In the genomic region with DNA sequence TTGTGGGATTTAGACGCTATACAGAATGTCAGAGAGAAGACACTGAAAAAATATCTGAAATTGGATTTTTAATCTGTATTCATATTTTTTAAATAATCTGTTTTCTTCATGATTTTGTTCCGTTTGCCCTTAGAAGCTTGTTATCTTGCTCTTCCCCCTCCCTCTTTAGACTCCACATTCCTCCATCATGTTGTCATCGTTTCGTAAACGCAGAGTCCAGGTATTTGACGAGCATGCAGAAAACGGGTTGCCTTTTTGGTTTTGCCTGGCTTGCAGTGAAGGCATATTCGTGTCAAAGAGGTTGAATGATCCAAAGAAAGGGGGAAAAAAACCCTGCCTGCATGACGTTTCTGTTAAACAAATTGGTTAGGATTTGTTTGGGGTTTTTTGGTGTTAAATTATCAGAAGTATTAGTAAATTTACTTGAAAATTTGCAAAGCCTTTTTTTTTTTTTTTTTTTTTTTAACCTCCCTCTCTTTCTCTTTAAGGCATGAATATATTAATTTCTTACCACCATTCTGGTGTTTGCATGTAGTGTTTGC, we compare ENCODE assay signal across 8 cellular contexts. TPM values are rescaled to one million over a fixed set of nuclear protein-coding genes. Genes with fewer than 3 reads are reported as not detected.
DNase-seq lines count a peak whose midpoint lies in the region; ATAC-seq, FAIRE-seq and TF ChIP-seq lines count a peak whose summit lies in the region.

No MANE protein-coding gene starts in this region.

- peak; percentile 30 for DNase-seq in Calu3
- DNase-seq in NCI-H460 (ENCODE audit: extremely low read depth, low read depth): peak; percentile 49
- no peak for DNase-seq in H1 (ENCODE audit: low read depth in 1 of 2, low spot score in 2 of 2)
- no peak for DNase-seq in naive thymus-derived CD4-positive, alpha-beta T cell
- no peak for DNase-seq in NOMO-1 (lab: John Stamatoyannopoulos, UW; ENCODE audit: unreplicated experiment in 2 of 2)
- DNase-seq in T-helper 2 cell treated with Interferon-gamma antibody and Interleukin-4, amounts not matched to agents 5 μg/mL and 100 μg/mL, for 36 hours (ENCODE audit: low spot score): no peak
- no peak for DNase-seq in NCI-H69 (lab: John Stamatoyannopoulos, UW)

- no peak overlapping the region for H2BK15ac ChIP-seq in H1 (ENCODE audit: low read length)

- CTCF ChIA-PET in Calu3 (lab: Charles Lee) (interaction anchor here (0.6 kb wide), 2 partner anchors 39 to 90 kb away, joined by 3 to 4 read pairs; no protein-coding TSS in a partner anchor), H1 (lab: Charles Lee; ENCODE audit: partially characterized antibody) (interaction anchor here (0.6 to 1.2 kb wide), 3 partner anchors 44 to 232 kb away, joined by 3 read pairs; a partner anchor contains a TSS)
- CTCF ChIA-PET in naive thymus-derived CD4-positive, alpha-beta T cell (lab: Charles Lee): no interaction called here

- H3K27me3 Mint-ChIP-seq in Calu3 (ENCODE audit: unreplicated experiment): no peaks in the 10 kb centered on the region
- no peaks in the 10 kb centered on the region for H3K27me3 Mint-ChIP-seq in naive thymus-derived CD4-positive, alpha-beta T cell
- H3K27me3 Mint-ChIP-seq in T-helper 2 cell treated with Interferon-gamma antibody and Interleukin-4, amounts not matched to agents 5 μg/mL and 100 μg/mL, for 36 hours (ENCODE audit: low read depth): no peaks in the 10 kb centered on the region

- H3K4ac ChIP-seq in H1 (replicated peaks; ENCODE audit: insufficient read length, low read depth, low read length): no peak overlapping the region

- no peak for TF ChIP-seq EP300 in H1 (IDR thresholded peaks at IDR 0.05; ENCODE audit: borderline replicate concordance in 1 of 2, low read depth in 2 of 2, low read length in 2 of 2)

- peaks cover 0 to 59% of the 10 kb centered on the region in 2 experiments; a peak in 3 of 4 replicates for H3K79me2 ChIP-seq in H1 (ENCODE audit: control insufficient read depth in 1 of 2, insufficient read depth in 2 of 2, low read length in 2 of 2)

- intact Hi-C loops in Calu3 (cut with micrococcal nuclease; ENCODE audit: unreplicated experiment): loop anchor here (10.0 kb wide), 1 partner anchor 250 kb away; no protein-coding TSS in a partner anchor
- intact Hi-C loops in naive thymus-derived CD4-positive, alpha-beta T cell (cut with micrococcal nuclease): no loop called here

- TF ChIP-seq CTCF in Calu3 (IDR thresholded peaks at IDR 0.05; ENCODE audit: unreplicated experiment) (no peak), H1 (IDR thresholded peaks at IDR 0.05; ENCODE audit: control extremely low read depth in 1 of 3, insufficient read depth in 1 of 3, low read depth in 1 of 3, low read length in 3 of 3) (no peak)

- H3K27ac ChIP-seq in H1 (ENCODE audit: low read depth, low read length): no peak overlapping the region
- H3K27ac ChIP-seq in naive thymus-derived CD4-positive, alpha-beta T cell (ENCODE audit: low read depth, low read length): peak overlapping the region; percentile 94

- POLR2A ChIA-PET in H1 (lab: Charles Lee; ENCODE audit: partially characterized antibody): interaction anchor here (0.5 to 7.2 kb wide), 11 partner anchors 9 to 445 kb away, joined by 3 to 59 read pairs (median 5); a partner anchor contains a TSS
- POLR2A ChIA-PET in naive thymus-derived CD4-positive, alpha-beta T cell (lab: Charles Lee): interaction anchor here (0.6 to 4.1 kb wide), 7 partner anchors 8 to 473 kb away, joined by 3 to 35 read pairs (median 3); a partner anchor contains a TSS

- H4K5ac ChIP-seq in H1 (ENCODE audit: insufficient read length, low read depth, low read length): no peak overlapping the region

- peaks cover 4% of the 10 kb centered on the region for H3K36me3 Mint-ChIP-seq in Calu3 (ENCODE audit: insufficient read depth, unreplicated experiment)
- no peaks in the 10 kb centered on the region for H3K36me3 Mint-ChIP-seq in naive thymus-derived CD4-positive, alpha-beta T cell
- peaks cover 7% of the 10 kb centered on the region for H3K36me3 Mint-ChIP-seq in T-helper 2 cell treated with Interferon-gamma antibody and Interleukin-4, amounts not matched to agents 5 μg/mL and 100 μg/mL, for 36 hours (ENCODE audit: low read depth)

- no peak overlapping the region for H2BK5ac ChIP-seq in H1 (ENCODE audit: low read depth, low read length)

- H4K8ac ChIP-seq in H1 (ENCODE audit: extremely low read depth, insufficient read depth, low read length): no peak overlapping the region

- peak overlapping the region in 1 of 4 experiments; percentile 93; a peak in 2 of 8 replicates for H3K4me3 ChIP-seq in H1 (ENCODE audit: extremely low read depth in 1 of 4, insufficient read depth in 2 of 4, low read depth in 3 of 4, low read length in 4 of 4)
- no peak overlapping the region for H3K4me3 ChIP-seq in naive thymus-derived CD4-positive, alpha-beta T cell (ENCODE audit: low read length)

- no peak overlapping the region for H3K27ac Mint-ChIP-seq in Calu3 (ENCODE audit: unreplicated experiment)
- H3K27ac Mint-ChIP-seq in naive thymus-derived CD4-positive, alpha-beta T cell: no peak overlapping the region
- H3K27ac Mint-ChIP-seq in T-helper 2 cell treated with Interferon-gamma antibody and Interleukin-4, amounts not matched to agents 5 μg/mL and 100 μg/mL, for 36 hours: no peak overlapping the region

- H3K4me1 Mint-ChIP-seq in Calu3 (ENCODE audit: low read depth, unreplicated experiment): peaks cover 25% of the 10 kb centered on the region
- peaks cover 30 to 46% (median 34%) of the 10 kb centered on the region in 7 donors for H3K4me1 Mint-ChIP-seq in naive thymus-derived CD4-positive, alpha-beta T cell
- peaks cover 47% of the 10 kb centered on the region for H3K4me1 Mint-ChIP-seq in T-helper 2 cell treated with Interferon-gamma antibody and Interleukin-4, amounts not matched to agents 5 μg/mL and 100 μg/mL, for 36 hours (ENCODE audit: low read depth)

- peaks cover 0 to under 1% (median 0%) of the 10 kb centered on the region in 4 experiments; a peak in 2 of 7 replicates for H3K27me3 ChIP-seq in H1 (replicated peaks in 1 of 4; ENCODE audit: control insufficient read depth in 3 of 4, extremely low read depth in 1 of 4, insufficient read depth in 3 of 4, low read length in 3 of 4)
- no peaks in the 10 kb centered on the region for H3K27me3 ChIP-seq in naive thymus-derived CD4-positive, alpha-beta T cell (ENCODE audit: control insufficient read depth in 2 of 2, insufficient read depth in 2 of 2, low read length in 2 of 2)

- H3K56ac ChIP-seq in H1 (replicated peaks; ENCODE audit: insufficient read length, low read depth, low read length): no peak overlapping the region

- H2BK120ac ChIP-seq in H1 (replicated peaks; ENCODE audit: low read depth, low read length): no peak overlapping the region

- no peak for TF ChIP-seq RAD21 in H1 (IDR thresholded peaks at IDR 0.05 in 1 of 2, conservative IDR thresholded peaks at IDR 0.05 in 1 of 2; ENCODE audit: low read depth in 2 of 2, low read length in 2 of 2)

- TF ChIP-seq POLR2A in H1 (IDR thresholded peaks at IDR 0.05; ENCODE audit: control extremely low read depth in 1 of 2, low read depth in 2 of 2, low read length in 2 of 2): no peak

- H3K4me3 Mint-ChIP-seq in Calu3 (ENCODE audit: low read depth, unreplicated experiment): no peak overlapping the region
- H3K4me3 Mint-ChIP-seq in naive thymus-derived CD4-positive, alpha-beta T cell: no peak overlapping the region
- no peak overlapping the region for H3K4me3 Mint-ChIP-seq in T-helper 2 cell treated with Interferon-gamma antibody and Interleukin-4, amounts not matched to agents 5 μg/mL and 100 μg/mL, for 36 hours

- H3K14ac ChIP-seq in H1 (ENCODE audit: insufficient read length): no peak overlapping the region

- no peak overlapping the region for H3K23ac ChIP-seq in H1 (ENCODE audit: insufficient read length)

- no peak overlapping the region for H4K91ac ChIP-seq in H1 (replicated peaks; ENCODE audit: insufficient read length, low read length)

- H3K4me1 ChIP-seq in H1 (replicated peaks in 1 of 4; ENCODE audit: control insufficient read depth in 3 of 4, insufficient read depth in 4 of 4, low read length in 3 of 4): peaks cover 10 to 19% (median 16%) of the 10 kb centered on the region in 4 experiments
- H3K4me1 ChIP-seq in naive thymus-derived CD4-positive, alpha-beta T cell (ENCODE audit: control insufficient read depth in 2 of 2, insufficient read depth in 2 of 2, low read length in 2 of 2): peaks cover 55 to 56% of the 10 kb centered on the region in 2 donors

- H3K36me3 ChIP-seq in H1 (ENCODE audit: control insufficient read depth in 2 of 4, insufficient read depth in 4 of 4, low read length in 3 of 4): no peaks in the 10 kb centered on the region
- no peaks in the 10 kb centered on the region for H3K36me3 ChIP-seq in naive thymus-derived CD4-positive, alpha-beta T cell (ENCODE audit: control insufficient read depth in 2 of 3, insufficient read depth in 3 of 3, low read length in 3 of 3)

- H2AFZ ChIP-seq in H1 (ENCODE audit: low read length): no peak overlapping the region

- no peak overlapping the region for H2BK20ac ChIP-seq in H1 (ENCODE audit: low read length)

- no peak overlapping the region for H3K18ac ChIP-seq in H1 (ENCODE audit: extremely low read depth, low read length)

- no peaks in the 10 kb centered on the region for H3K9me3 ChIP-seq in H1 (ENCODE audit: insufficient read depth in 2 of 2, low read depth in 1 of 2, low read length in 1 of 2)
- H3K9me3 ChIP-seq in naive thymus-derived CD4-positive, alpha-beta T cell (ENCODE audit: control insufficient read depth in 2 of 3, low read length in 3 of 3): no peaks in the 10 kb centered on the region

- no peak overlapping the region for H2BK12ac ChIP-seq in H1 (ENCODE audit: low read depth, low read length)

- H4K20me1 ChIP-seq in H1 (replicated peaks in 1 of 2; ENCODE audit: control insufficient read depth in 1 of 2, insufficient read depth in 2 of 2, low read length in 2 of 2): peaks cover 2 to 10% of the 10 kb centered on the region in 2 experiments

- no peak overlapping the region for H3K9ac ChIP-seq in H1 (replicated peaks in 1 of 4; ENCODE audit: extremely low read depth in 1 of 4, low read depth in 3 of 4, low read length in 3 of 4)

- no peak overlapping the region for H2AK5ac ChIP-seq in H1 (ENCODE audit: low read depth, low read length)

- 17% methylated on average over 9 of the region's 9 CpGs; no CpG with 5 or more reads in 1 of the 2 experiments for WGBS in H1 (ENCODE audit: extremely low coverage in 1 of 2, insufficient coverage in 1 of 2, insufficient read length in 1 of 2, insufficient replicate concordance in 2 of 2, low coverage in 1 of 2, low lambda C conversion rate in 2 of 2, missing lambda C conversion rate in 1 of 2), 2 experiments

- ATAC-seq in naive thymus-derived CD4-positive, alpha-beta T cell: no peak
- ATAC-seq in HG03432 (IDR thresholded peaks at IDR 0.05; ENCODE audit: unreplicated experiment): no peak

- peaks cover 5% of the 10 kb centered on the region for H3K23me2 ChIP-seq in H1 (ENCODE audit: low read depth, low read length)

- H3K9me3 Mint-ChIP-seq in Calu3 (ENCODE audit: low read depth, unreplicated experiment): no peaks in the 10 kb centered on the region
- H3K9me3 Mint-ChIP-seq in naive thymus-derived CD4-positive, alpha-beta T cell: no peaks in the 10 kb centered on the region
- no peaks in the 10 kb centered on the region for H3K9me3 Mint-ChIP-seq in T-helper 2 cell treated with Interferon-gamma antibody and Interleukin-4, amounts not matched to agents 5 μg/mL and 100 μg/mL, for 36 hours

- BruUV-seq in Calu3 (replicated peaks; lab: Mats Ljungman, UMichigan): no TSS peak

- no peaks in the 10 kb centered on the region for H3K79me1 ChIP-seq in H1 (ENCODE audit: low read depth, low read length)

- FAIRE-seq in H1 (lab: Jason Lieb, UNC): no peak

- H3K4me2 ChIP-seq in H1 (ENCODE audit: insufficient read depth in 1 of 2, low read depth in 2 of 2, low read length in 2 of 2): peak overlapping the region; percentile 79 to 82

RNA-seq across cellular contexts. Expression of a gene that starts 2.9 kb away (rescaled TPM):
- 332 and 344 TPM in 2 replicates for total RNA-seq in Calu3 (2022)
- 136 and 162 TPM in 2 replicates for total RNA-seq in NCI-H460 (2014; rRNA removed; shearing (Covaris generic))
- polyA plus RNA-seq in NCI-H460 (2014; cell fraction: nucleus; rRNA removed): 300 and 351 TPM in 2 replicates
- total RNA-seq in H1 (2021; fragmentation: NEBNext Ultra II Directional; extraction: Animal tissue kit (Norgen Biotek cat#: 25700)): 209 and 216 TPM in 2 replicates
- polyA plus RNA-seq in H1 (2011; rRNA removed): 182 and 242 TPM in 2 replicates
- 114 TPM for polyA plus RNA-seq in H1 (2011; cell fraction: cytosol; rRNA removed)
- 1,440 TPM for polyA plus RNA-seq in H1 (2011; cell fraction: nucleus; rRNA removed)
- polyA plus RNA-seq in H1 (2012, experiment 1 of 2): 154 to 212 TPM (median 190 TPM) in 4 replicates
- 39.0 TPM for polyA plus RNA-seq in H1 (2012, experiment 2 of 2)
- polyA plus RNA-seq in H1 (2013, experiment 1 of 2): 160 TPM
- polyA plus RNA-seq in H1 (2013, experiment 2 of 2): 138 TPM
- polyA minus RNA-seq in H1 (2011; rRNA and poly(A)+ RNA removed): 238 and 259 TPM in 2 replicates
- polyA minus RNA-seq in H1 (2011; cell fraction: cytosol; rRNA and poly(A)+ RNA removed): 89.2 TPM
- 458 TPM for polyA minus RNA-seq in H1 (2011; cell fraction: nucleus; rRNA and poly(A)+ RNA removed)
- 100 to 1,000 TPM; 336 to 433 (median 375) TPM for total RNA-seq in naive thymus-derived CD4-positive, alpha-beta T cell
- 100 to 1,000 TPM in 1 of 2 donors, 10 to 100 TPM in 1; 46.6 to 156 TPM for polyA plus RNA-seq in naive thymus-derived CD4-positive, alpha-beta T cell

RNA-seq across cellular contexts. Expression of a gene that starts 50.7 kb away (rescaled TPM):
- total RNA-seq in Calu3 (2022): 23.9 and 24.8 TPM in 2 replicates
- 31.6 and 36.6 TPM in 2 replicates for total RNA-seq in NCI-H460 (2014; rRNA removed; shearing (Covaris generic))
- 34.0 and 46.3 TPM in 2 replicates for polyA plus RNA-seq in NCI-H460 (2014; cell fraction: nucleus; rRNA removed)
- 14.9 and 15.1 TPM in 2 replicates for total RNA-seq in H1 (2021; fragmentation: NEBNext Ultra II Directional; extraction: Animal tissue kit (Norgen Biotek cat#: 25700))
- polyA plus RNA-seq in H1 (2011; rRNA removed): 9.6 and 10.0 TPM in 2 replicates
- polyA plus RNA-seq in H1 (2011; cell fraction: cytosol; rRNA removed): 10.4 TPM
- 10.9 TPM for polyA plus RNA-seq in H1 (2011; cell fraction: nucleus; rRNA removed)
- 10.2 to 12.4 TPM (median 11.1 TPM) in 4 replicates for polyA plus RNA-seq in H1 (2012, experiment 1 of 2)
- polyA plus RNA-seq in H1 (2012, experiment 2 of 2): 3.5 TPM
- polyA plus RNA-seq in H1 (2013, experiment 1 of 2): 8.7 TPM
- 8.1 TPM for polyA plus RNA-seq in H1 (2013, experiment 2 of 2)
- polyA minus RNA-seq in H1 (2011; rRNA and poly(A)+ RNA removed): 20.2 and 21.7 TPM in 2 replicates
- polyA minus RNA-seq in H1 (2011; cell fraction: cytosol; rRNA and poly(A)+ RNA removed): 17.5 TPM
- polyA minus RNA-seq in H1 (2011; cell fraction: nucleus; rRNA and poly(A)+ RNA removed): 7.3 TPM
- 10 to 100 TPM; 14.2 to 46.5 (median 30.5) TPM for total RNA-seq in naive thymus-derived CD4-positive, alpha-beta T cell
- 10 to 100 TPM; 21.2 to 34.5 TPM for polyA plus RNA-seq in naive thymus-derived CD4-positive, alpha-beta T cell

Comparison
In these comparisons a context has a peak if more than half of its experiments do, and no peak if none do; other contexts are left out.
1. DNase-seq: peak in Calu3 (single experiment) and NCI-H460 (single experiment); none in H1 (0 of 2), naive thymus-derived CD4-positive, alpha-beta T cell (0 of 9), NOMO-1 (0 of 2), T-helper 2 cell treated with Interferon-gamma antibody and Interleukin-4, amounts not matched to agents 5 μg/mL and 100 μg/mL, for 36 hours (single experiment) and NCI-H69 (single experiment).